ENCODE assay signal across 19 cellular contexts in the genomic region with DNA sequence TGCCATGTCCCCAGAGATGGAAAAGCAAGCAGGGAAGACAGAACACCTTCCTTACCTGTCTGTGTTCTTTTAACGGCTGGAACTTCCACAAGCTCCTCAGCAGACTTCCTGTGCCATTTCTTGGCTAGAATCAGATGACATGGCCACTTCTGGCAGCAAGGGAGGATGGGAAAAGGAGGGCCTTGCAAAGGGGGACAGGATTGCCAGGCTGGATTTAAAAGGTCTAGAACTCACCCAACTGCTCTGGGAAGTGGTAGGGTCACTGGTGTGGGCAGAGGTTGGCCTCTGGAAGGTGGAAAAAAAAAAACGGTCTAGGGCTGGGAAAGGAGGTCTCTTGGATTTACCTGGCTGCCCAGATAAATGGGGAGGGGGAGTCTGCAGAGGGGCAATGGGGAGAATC. TPM values are rescaled to one million over a fixed set of nuclear protein-coding genes. Genes with fewer than 3 reads are reported as not detected.
A peak's percentile ranks its signal among the peaks of the same experiment; 100 is the strongest.
DNase-seq lines count a peak whose midpoint lies in the region; ATAC-seq and TF ChIP-seq lines count a peak whose summit lies in the region.
"Had no signal": no experiment of that assay in that cellular context is flagged by ENCODE, and none has a peak within 500 bp of the region (broad histone marks: within the 10 kb centered on the region; RNA-seq: fewer than 3 reads in every experiment).

No MANE protein-coding gene starts in this region.

- CTCF ChIA-PET in T-cell (lab: Charles Lee): no interaction called here

- H3K4me1 Mint-ChIP-seq in T-helper 2 cell treated with Interferon-gamma antibody and Interleukin-4, amounts not matched to agents 5 μg/mL and 100 μg/mL, for 36 hours (ENCODE audit: low read depth): peaks cover 9% of the 10 kb centered on the region
- H3K4me1 Mint-ChIP-seq in CD14-positive monocyte: peaks cover 4% of the 10 kb centered on the region
- peaks cover 18 to 26% (median 23%) of the 10 kb centered on the region in 3 donors for H3K4me1 Mint-ChIP-seq in T-cell
- H3K4me1 Mint-ChIP-seq in mesothelial cell of epicardium: peaks cover 23% of the 10 kb centered on the region

- no peak for ATAC-seq in T-cell (replicated peaks in 1 of 4)
- ATAC-seq: activated naive CD8-positive, alpha-beta T cell treated with anti-CD3 and anti-CD28 coated beads, Interleukin-2, amount 50 U/mL, for 24 hours; heart right ventricle had no signal

- DNase-seq in T-helper 2 cell treated with Interferon-gamma antibody and Interleukin-4, amounts not matched to agents 5 μg/mL and 100 μg/mL, for 36 hours (ENCODE audit: low spot score): no peak
- DNase-seq in T-helper 2 cell: no peak
- DNase-seq in CD14-positive monocyte (ENCODE audit: low spot score): no peak
- no peak for DNase-seq in T-cell
- DNase-seq in mesothelial cell of epicardium (ENCODE audit: low spot score in 2 of 2, unreplicated experiment in 2 of 2): no peak
- DNase-seq in effector CD4-positive, alpha-beta T cell: no peak
- DNase-seq in NCI-H1048 (lab: John Stamatoyannopoulos, UW): no peak
- DNase-seq in putamen (ENCODE audit: low spot score): no peak
- DNase-seq: activated CD4-positive, alpha-beta T cell treated with anti-CD3 and anti-CD28 coated beads, Interleukin-2, amount 50 U/mL, for 1 hour; activated naive CD8-positive, alpha-beta T cell treated with anti-CD3 and anti-CD28 coated beads, Interleukin-2, amount 50 U/mL, for 24 hours; activated T-cell treated with anti-CD3 and anti-CD28 coated beads, Interleukin-2, amount 50 U/mL, for 1 hour; brain microvascular endothelial cell; DMS79; heart right ventricle; MM.1S; NCI-H187 treated with DMSO at 0.1 percent for 48 hours; NCI-H226; SK-N-SH; stimulated activated CD4-positive, alpha-beta T cell treated with anti-CD3 and anti-CD28 coated beads, Interleukin-2, amount 100 ng/mL, for 24 hours had no signal

- H3K9me3 Mint-ChIP-seq in T-helper 2 cell treated with Interferon-gamma antibody and Interleukin-4, amounts not matched to agents 5 μg/mL and 100 μg/mL, for 36 hours: no peaks in the 10 kb centered on the region
- H3K9me3 Mint-ChIP-seq in CD14-positive monocyte (peaks cover 0 to 11% (median 0%) of the 10 kb centered on the region in 7 donors), T-cell (no peaks in the 10 kb centered on the region), mesothelial cell of epicardium (no peaks in the 10 kb centered on the region)
- H3K9me3 Mint-ChIP-seq: activated naive CD8-positive, alpha-beta T cell treated with anti-CD3 and anti-CD28 coated beads, Interleukin-2, amount 50 U/mL, for 24 hours had no signal

- POLR2A ChIA-PET in T-cell (lab: Charles Lee): interaction anchor here in 1 of 2 donors (0.6 kb wide), 1 partner anchor 255 kb away, joined by 3 read pairs; no protein-coding TSS in a partner anchor

- H3K4me3 Mint-ChIP-seq in T-helper 2 cell treated with Interferon-gamma antibody and Interleukin-4, amounts not matched to agents 5 μg/mL and 100 μg/mL, for 36 hours: no peak overlapping the region
- H3K4me3 Mint-ChIP-seq in CD14-positive monocyte (peak overlapping the region in 1 of 2 donors; percentile 45), T-cell (peak overlapping the region in 1 of 3 donors; percentile 9), mesothelial cell of epicardium (peak overlapping the region; percentile 24)
- H3K4me3 Mint-ChIP-seq: activated naive CD8-positive, alpha-beta T cell treated with anti-CD3 and anti-CD28 coated beads, Interleukin-2, amount 50 U/mL, for 24 hours had no signal

- TF ChIP-seq CTCF in CD14-positive monocyte (IDR thresholded peaks at IDR 0.05): no peak
- TF ChIP-seq CTCF in mesothelial cell of epicardium (IDR thresholded peaks at IDR 0.05; ENCODE audit: unreplicated experiment): no peak

- peak overlapping the region; percentile 77 for H3K27ac Mint-ChIP-seq in T-helper 2 cell treated with Interferon-gamma antibody and Interleukin-4, amounts not matched to agents 5 μg/mL and 100 μg/mL, for 36 hours
- H3K27ac Mint-ChIP-seq in CD14-positive monocyte (peak overlapping the region in 4 of 7 donors; percentile 26 to 99 (median 55)), T-cell (peak overlapping the region; percentile 56 to 65), mesothelial cell of epicardium (peak overlapping the region; percentile 100)
- H3K27ac Mint-ChIP-seq: activated naive CD8-positive, alpha-beta T cell treated with anti-CD3 and anti-CD28 coated beads, Interleukin-2, amount 50 U/mL, for 24 hours had no signal

- peaks cover 30% of the 10 kb centered on the region for H3K36me3 Mint-ChIP-seq in T-helper 2 cell treated with Interferon-gamma antibody and Interleukin-4, amounts not matched to agents 5 μg/mL and 100 μg/mL, for 36 hours (ENCODE audit: low read depth)
- H3K36me3 Mint-ChIP-seq in CD14-positive monocyte (peaks cover 20 to 46% of the 10 kb centered on the region in 2 donors), T-cell (peaks cover 12% of the 10 kb centered on the region), mesothelial cell of epicardium (peaks cover 20% of the 10 kb centered on the region)

- intact Hi-C loops in CD14-positive monocyte (cut with micrococcal nuclease): no loop called here

- no peaks in the 10 kb centered on the region for H3K27me3 Mint-ChIP-seq in T-helper 2 cell treated with Interferon-gamma antibody and Interleukin-4, amounts not matched to agents 5 μg/mL and 100 μg/mL, for 36 hours (ENCODE audit: low read depth)
- H3K27me3 Mint-ChIP-seq in CD14-positive monocyte (ENCODE audit: low read depth in 3 of 3) (peaks cover 0 to 58% (median 0%) of the 10 kb centered on the region in 3 donors), T-cell (no peaks in the 10 kb centered on the region), mesothelial cell of epicardium (ENCODE audit: low read depth) (no peaks in the 10 kb centered on the region)
- H3K27me3 Mint-ChIP-seq: activated naive CD8-positive, alpha-beta T cell treated with anti-CD3 and anti-CD28 coated beads, Interleukin-2, amount 50 U/mL, for 24 hours had no signal

RNA-seq across cellular contexts. Expression of gene USP11, which starts 1.6 kb away (rescaled TPM):
- 1 to 10 TPM; 6.7 to 8.8 TPM for polyA plus RNA-seq in CD14-positive monocyte
- 100 to 1,000 TPM in 1 of 5 donors, 10 to 100 TPM in 4; 72.3 to 122 (median 85.5) TPM for total RNA-seq in T-cell
- total RNA-seq in mesothelial cell of epicardium: 315 to 337 TPM (median 315 TPM) in 3 replicates

RNA-seq across cellular contexts. Expression of gene CDK16, which starts 12.7 kb away (rescaled TPM):
- polyA plus RNA-seq in CD14-positive monocyte: 10 to 100 TPM in 1 of 2 donors, 1 to 10 TPM in 1; 7.3 to 14.1 TPM
- total RNA-seq in T-cell: 100 to 1,000 TPM in 2 of 5 donors, 10 to 100 TPM in 3; 54.7 to 139 (median 60.4) TPM
- 216 to 226 TPM (median 221 TPM) in 3 replicates for total RNA-seq in mesothelial cell of epicardium

RNA-seq across cellular contexts. Expression of gene UBA1, which starts 37.5 kb away (rescaled TPM):
- 100 to 1,000 TPM; 125 to 150 TPM for polyA plus RNA-seq in CD14-positive monocyte
- 100 to 1,000 TPM; 116 to 177 (median 149) TPM for total RNA-seq in T-cell
- total RNA-seq in mesothelial cell of epicardium: 349 to 350 TPM (median 350 TPM) in 3 replicates
